In the genomic region with DNA sequence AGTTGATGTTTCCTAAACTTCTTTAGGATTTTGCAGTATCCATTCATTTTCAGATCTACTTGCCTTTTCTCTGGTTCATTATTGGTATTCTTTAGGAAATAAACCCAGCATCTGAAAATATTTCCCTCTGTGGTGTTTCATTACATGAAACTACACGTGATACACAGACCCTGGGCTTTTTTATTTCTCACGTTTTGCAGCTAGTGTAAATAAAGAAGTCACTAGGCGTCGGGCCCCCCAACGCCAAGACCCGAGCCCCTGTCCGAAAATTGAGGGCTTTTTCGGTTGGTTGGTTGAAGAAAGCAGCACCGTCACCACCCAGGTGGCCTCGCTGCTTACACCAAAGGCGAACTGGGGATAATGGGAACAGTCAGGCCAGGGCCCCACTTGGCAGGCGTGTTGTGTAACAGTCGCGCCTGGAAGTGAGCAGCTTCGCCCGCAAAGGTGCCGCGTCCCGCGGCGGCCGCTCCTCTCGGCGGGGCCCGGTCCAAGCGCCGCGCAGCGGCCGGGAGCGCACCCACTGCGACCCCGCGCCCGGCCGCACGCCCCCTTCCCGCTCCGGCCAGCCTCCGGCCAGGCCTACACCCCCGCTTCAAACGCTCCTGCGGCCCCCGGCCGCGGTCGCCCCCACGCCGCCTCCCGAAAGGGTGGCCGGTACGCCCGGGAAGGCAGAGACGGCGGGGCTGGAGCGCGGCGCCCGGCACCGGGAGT, we compare ENCODE assay signal across 1 cellular context.
TF ChIP-seq lines count a peak whose summit lies in the region.

No MANE protein-coding gene starts in this region.

TF ChIP-seq in HEK293, 187 proteins besides CTCF, POLR2A, EP300 and RAD21 (continued from another document and continues in another):
- TF ChIP-seq, protein P1, sequence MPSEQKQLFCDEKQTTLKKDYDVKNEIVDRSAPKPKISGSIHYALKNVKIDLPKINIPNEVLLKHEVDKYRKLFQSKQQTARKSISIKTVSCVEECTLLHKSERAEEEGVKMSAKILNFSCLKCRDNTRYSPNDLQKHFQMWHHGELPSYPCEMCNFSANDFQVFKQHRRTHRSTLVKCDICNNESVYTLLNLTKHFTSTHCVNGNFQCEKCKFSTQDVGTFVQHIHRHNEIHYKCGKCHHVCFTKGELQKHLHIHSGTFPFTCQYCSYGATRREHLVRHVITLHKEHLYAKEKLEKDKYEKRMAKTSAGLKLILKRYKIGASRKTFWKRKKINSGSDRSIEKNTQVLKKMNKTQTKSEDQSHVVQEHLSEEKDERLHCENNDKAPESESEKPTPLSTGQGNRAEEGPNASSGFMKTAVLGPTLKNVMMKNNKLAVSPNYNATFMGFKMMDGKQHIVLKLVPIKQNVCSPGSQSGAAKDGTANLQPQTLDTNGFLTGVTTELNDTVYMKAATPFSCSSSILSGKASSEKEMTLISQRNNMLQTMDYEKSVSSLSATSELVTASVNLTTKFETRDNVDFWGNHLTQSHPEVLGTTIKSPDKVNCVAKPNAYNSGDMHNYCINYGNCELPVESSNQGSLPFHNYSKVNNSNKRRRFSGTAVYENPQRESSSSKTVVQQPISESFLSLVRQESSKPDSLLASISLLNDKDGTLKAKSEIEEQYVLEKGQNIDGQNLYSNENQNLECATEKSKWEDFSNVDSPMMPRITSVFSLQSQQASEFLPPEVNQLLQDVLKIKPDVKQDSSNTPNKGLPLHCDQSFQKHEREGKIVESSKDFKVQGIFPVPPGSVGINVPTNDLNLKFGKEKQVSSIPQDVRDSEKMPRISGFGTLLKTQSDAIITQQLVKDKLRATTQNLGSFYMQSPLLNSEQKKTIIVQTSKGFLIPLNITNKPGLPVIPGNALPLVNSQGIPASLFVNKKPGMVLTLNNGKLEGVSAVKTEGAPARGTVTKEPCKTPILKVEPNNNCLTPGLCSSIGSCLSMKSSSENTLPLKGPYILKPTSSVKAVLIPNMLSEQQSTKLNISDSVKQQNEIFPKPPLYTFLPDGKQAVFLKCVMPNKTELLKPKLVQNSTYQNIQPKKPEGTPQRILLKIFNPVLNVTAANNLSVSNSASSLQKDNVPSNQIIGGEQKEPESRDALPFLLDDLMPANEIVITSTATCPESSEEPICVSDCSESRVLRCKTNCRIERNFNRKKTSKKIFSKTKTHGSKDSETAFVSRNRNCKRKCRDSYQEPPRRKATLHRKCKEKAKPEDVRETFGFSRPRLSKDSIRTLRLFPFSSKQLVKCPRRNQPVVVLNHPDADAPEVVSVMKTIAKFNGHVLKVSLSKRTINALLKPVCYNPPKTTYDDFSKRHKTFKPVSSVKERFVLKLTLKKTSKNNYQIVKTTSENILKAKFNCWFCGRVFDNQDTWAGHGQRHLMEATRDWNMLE (tag by site-specific recombination; conservative IDR thresholded peaks at IDR 0.05; ENCODE audit: low read depth): no peak
- TF ChIP-seq MYNN (tag by site-specific recombination; IDR thresholded peaks at IDR 0.05; ENCODE audit: borderline replicate concordance) (no peak), HOXD13 (CRISPR knock-in tag; IDR thresholded peaks at IDR 0.05; ENCODE audit: borderline replicate concordance) (no peak), ZFP37 (tag by site-specific recombination; IDR thresholded peaks at IDR 0.05) (peak; percentile 46; the same call in 1 of the 2 replicates), REPIN1 (tag by site-specific recombination; IDR thresholded peaks at IDR 0.05; ENCODE audit: low read depth) (no peak), ZNF114 (tag by site-specific recombination; IDR thresholded peaks at IDR 0.05) (no peak), ZNF658 (tag by site-specific recombination; IDR thresholded peaks at IDR 0.05) (no peak), ZNF394 (tag by site-specific recombination; IDR thresholded peaks at IDR 0.05; ENCODE audit: borderline replicate concordance) (peak; percentile 31; the same call in 1 of the 2 replicates), ZBTB1 (tag by site-specific recombination; IDR thresholded peaks at IDR 0.05) (no peak), ZEB2 (tag by site-specific recombination; IDR thresholded peaks at IDR 0.05) (no peak), ZNF138 (tag by site-specific recombination; IDR thresholded peaks at IDR 0.05; ENCODE audit: borderline replicate concordance) (no peak), ZNF624 (tag by site-specific recombination; IDR thresholded peaks at IDR 0.05) (no peak), ZNF223 (tag by site-specific recombination; IDR thresholded peaks at IDR 0.05) (no peak), ZNF221 (tag by site-specific recombination; IDR thresholded peaks at IDR 0.05; ENCODE audit: borderline replicate concordance) (no peak), KLF1 (tag by site-specific recombination; IDR thresholded peaks at IDR 0.05) (no peak), ZNF2 (tag by site-specific recombination; IDR thresholded peaks at IDR 0.05) (0 out of 2 replicates have a peak, but pooled peaks have one; percentile 15), ZNF785 (tag by site-specific recombination; IDR thresholded peaks at IDR 0.05) (no peak), ZBTB7A (tag by site-specific recombination; IDR thresholded peaks at IDR 0.05; ENCODE audit: low read depth) (no peak), ZNF548 (tag by site-specific recombination; IDR thresholded peaks at IDR 0.05) (no peak), TRIM28 (IDR thresholded peaks at IDR 0.05; ENCODE audit: borderline replicate concordance, low read length) (peak; percentile 63; the same call in 1 of the 2 replicates)
- TF ChIP-seq, protein P2, sequence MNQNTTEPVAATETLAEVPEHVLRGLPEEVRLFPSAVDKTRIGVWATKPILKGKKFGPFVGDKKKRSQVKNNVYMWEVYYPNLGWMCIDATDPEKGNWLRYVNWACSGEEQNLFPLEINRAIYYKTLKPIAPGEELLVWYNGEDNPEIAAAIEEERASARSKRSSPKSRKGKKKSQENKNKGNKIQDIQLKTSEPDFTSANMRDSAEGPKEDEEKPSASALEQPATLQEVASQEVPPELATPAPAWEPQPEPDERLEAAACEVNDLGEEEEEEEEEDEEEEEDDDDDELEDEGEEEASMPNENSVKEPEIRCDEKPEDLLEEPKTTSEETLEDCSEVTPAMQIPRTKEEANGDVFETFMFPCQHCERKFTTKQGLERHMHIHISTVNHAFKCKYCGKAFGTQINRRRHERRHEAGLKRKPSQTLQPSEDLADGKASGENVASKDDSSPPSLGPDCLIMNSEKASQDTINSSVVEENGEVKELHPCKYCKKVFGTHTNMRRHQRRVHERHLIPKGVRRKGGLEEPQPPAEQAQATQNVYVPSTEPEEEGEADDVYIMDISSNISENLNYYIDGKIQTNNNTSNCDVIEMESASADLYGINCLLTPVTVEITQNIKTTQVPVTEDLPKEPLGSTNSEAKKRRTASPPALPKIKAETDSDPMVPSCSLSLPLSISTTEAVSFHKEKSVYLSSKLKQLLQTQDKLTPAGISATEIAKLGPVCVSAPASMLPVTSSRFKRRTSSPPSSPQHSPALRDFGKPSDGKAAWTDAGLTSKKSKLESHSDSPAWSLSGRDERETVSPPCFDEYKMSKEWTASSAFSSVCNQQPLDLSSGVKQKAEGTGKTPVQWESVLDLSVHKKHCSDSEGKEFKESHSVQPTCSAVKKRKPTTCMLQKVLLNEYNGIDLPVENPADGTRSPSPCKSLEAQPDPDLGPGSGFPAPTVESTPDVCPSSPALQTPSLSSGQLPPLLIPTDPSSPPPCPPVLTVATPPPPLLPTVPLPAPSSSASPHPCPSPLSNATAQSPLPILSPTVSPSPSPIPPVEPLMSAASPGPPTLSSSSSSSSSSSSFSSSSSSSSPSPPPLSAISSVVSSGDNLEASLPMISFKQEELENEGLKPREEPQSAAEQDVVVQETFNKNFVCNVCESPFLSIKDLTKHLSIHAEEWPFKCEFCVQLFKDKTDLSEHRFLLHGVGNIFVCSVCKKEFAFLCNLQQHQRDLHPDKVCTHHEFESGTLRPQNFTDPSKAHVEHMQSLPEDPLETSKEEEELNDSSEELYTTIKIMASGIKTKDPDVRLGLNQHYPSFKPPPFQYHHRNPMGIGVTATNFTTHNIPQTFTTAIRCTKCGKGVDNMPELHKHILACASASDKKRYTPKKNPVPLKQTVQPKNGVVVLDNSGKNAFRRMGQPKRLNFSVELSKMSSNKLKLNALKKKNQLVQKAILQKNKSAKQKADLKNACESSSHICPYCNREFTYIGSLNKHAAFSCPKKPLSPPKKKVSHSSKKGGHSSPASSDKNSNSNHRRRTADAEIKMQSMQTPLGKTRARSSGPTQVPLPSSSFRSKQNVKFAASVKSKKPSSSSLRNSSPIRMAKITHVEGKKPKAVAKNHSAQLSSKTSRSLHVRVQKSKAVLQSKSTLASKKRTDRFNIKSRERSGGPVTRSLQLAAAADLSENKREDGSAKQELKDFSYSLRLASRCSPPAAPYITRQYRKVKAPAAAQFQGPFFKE (tag by site-specific recombination; IDR thresholded peaks at IDR 0.05; ENCODE audit: borderline replicate concordance): no peak
- TF ChIP-seq, protein P3, sequence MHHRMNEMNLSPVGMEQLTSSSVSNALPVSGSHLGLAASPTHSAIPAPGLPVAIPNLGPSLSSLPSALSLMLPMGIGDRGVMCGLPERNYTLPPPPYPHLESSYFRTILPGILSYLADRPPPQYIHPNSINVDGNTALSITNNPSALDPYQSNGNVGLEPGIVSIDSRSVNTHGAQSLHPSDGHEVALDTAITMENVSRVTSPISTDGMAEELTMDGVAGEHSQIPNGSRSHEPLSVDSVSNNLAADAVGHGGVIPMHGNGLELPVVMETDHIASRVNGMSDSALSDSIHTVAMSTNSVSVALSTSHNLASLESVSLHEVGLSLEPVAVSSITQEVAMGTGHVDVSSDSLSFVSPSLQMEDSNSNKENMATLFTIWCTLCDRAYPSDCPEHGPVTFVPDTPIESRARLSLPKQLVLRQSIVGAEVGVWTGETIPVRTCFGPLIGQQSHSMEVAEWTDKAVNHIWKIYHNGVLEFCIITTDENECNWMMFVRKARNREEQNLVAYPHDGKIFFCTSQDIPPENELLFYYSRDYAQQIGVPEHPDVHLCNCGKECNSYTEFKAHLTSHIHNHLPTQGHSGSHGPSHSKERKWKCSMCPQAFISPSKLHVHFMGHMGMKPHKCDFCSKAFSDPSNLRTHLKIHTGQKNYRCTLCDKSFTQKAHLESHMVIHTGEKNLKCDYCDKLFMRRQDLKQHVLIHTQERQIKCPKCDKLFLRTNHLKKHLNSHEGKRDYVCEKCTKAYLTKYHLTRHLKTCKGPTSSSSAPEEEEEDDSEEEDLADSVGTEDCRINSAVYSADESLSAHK (tag by site-specific recombination; IDR thresholded peaks at IDR 0.05): no peak
- TF ChIP-seq, protein P4, sequence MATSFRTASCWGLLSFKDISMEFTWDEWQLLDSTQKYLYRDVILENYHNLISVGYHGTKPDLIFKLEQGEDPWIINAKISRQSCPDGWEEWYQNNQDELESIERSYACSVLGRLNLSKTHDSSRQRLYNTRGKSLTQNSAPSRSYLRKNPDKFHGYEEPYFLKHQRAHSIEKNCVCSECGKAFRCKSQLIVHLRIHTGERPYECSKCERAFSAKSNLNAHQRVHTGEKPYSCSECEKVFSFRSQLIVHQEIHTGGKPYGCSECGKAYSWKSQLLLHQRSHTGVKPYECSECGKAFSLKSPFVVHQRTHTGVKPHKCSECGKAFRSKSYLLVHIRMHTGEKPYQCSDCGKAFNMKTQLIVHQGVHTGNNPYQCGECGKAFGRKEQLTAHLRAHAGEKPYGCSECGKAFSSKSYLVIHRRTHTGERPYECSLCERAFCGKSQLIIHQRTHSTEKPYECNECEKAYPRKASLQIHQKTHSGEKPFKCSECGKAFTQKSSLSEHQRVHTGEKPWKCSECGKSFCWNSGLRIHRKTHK (tag by site-specific recombination; IDR thresholded peaks at IDR 0.05): no peak
- TF ChIP-seq, protein P5, sequence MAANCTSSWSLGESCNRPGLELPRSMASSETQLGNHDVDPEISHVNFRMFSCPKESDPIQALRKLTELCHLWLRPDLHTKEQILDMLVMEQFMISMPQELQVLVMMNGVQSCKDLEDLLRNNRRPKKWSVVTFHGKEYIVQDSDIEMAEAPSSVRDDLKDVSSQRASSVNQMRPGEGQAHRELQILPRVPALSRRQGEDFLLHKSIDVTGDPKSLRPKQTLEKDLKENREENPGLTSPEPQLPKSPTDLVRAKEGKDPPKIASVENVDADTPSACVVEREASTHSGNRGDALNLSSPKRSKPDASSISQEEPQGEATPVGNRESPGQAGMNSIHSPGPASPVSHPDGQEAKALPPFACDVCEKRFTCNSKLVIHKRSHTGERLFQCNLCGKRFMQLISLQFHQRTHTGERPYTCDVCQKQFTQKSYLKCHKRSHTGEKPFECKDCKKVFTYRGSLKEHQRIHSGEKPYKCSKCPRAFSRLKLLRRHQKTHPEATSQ (tag by site-specific recombination; IDR thresholded peaks at IDR 0.05): no peak
- TF ChIP-seq, protein P6, sequence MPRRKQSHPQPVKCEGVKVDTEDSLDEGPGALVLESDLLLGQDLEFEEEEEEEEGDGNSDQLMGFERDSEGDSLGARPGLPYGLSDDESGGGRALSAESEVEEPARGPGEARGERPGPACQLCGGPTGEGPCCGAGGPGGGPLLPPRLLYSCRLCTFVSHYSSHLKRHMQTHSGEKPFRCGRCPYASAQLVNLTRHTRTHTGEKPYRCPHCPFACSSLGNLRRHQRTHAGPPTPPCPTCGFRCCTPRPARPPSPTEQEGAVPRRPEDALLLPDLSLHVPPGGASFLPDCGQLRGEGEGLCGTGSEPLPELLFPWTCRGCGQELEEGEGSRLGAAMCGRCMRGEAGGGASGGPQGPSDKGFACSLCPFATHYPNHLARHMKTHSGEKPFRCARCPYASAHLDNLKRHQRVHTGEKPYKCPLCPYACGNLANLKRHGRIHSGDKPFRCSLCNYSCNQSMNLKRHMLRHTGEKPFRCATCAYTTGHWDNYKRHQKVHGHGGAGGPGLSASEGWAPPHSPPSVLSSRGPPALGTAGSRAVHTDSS (tag by site-specific recombination; IDR thresholded peaks at IDR 0.05): 0 out of 2 replicates have a peak, but pooled peaks have one; percentile 24
- TF ChIP-seq, protein P7, sequence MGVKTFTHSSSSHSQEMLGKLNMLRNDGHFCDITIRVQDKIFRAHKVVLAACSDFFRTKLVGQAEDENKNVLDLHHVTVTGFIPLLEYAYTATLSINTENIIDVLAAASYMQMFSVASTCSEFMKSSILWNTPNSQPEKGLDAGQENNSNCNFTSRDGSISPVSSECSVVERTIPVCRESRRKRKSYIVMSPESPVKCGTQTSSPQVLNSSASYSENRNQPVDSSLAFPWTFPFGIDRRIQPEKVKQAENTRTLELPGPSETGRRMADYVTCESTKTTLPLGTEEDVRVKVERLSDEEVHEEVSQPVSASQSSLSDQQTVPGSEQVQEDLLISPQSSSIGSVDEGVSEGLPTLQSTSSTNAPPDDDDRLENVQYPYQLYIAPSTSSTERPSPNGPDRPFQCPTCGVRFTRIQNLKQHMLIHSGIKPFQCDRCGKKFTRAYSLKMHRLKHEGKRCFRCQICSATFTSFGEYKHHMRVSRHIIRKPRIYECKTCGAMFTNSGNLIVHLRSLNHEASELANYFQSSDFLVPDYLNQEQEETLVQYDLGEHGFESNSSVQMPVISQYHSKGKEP (tag by site-specific recombination; IDR thresholded peaks at IDR 0.05): no peak
- TF ChIP-seq, protein P8, sequence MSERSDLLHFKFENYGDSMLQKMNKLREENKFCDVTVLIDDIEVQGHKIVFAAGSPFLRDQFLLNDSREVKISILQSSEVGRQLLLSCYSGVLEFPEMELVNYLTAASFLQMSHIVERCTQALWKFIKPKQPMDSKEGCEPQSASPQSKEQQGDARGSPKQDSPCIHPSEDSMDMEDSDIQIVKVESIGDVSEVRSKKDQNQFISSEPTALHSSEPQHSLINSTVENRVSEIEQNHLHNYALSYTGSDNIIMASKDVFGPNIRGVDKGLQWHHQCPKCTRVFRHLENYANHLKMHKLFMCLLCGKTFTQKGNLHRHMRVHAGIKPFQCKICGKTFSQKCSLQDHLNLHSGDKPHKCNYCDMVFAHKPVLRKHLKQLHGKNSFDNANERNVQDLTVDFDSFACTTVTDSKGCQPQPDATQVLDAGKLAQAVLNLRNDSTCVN (tag by site-specific recombination; optimal IDR thresholded peaks at IDR 0.05): peak; percentile 60
